In genomic region chr4:128863314-128864075, GRCh38 we compare ENCODE assay signal across 8 cellular contexts. TPM values are rescaled to one million over a fixed set of nuclear protein-coding genes. Genes with fewer than 3 reads are reported as not detected.
A peak's percentile ranks its signal among the peaks of the same experiment; 100 is the strongest.
DNase-seq lines count a peak whose midpoint lies in the region; ATAC-seq and TF ChIP-seq lines count a peak whose summit lies in the region.

No MANE protein-coding gene starts in this region.

- H3K9ac ChIP-seq in skeletal muscle satellite cell (ENCODE audit: low read depth, low read length): peak overlapping the region; percentile 40

- no peaks in the 10 kb centered on the region for H3K4me1 ChIP-seq in A673 (ENCODE audit: insufficient read depth, low read length, poor library complexity, severe bottlenecking)
- peaks cover 23% of the 10 kb centered on the region for H3K4me1 ChIP-seq in skeletal muscle satellite cell (ENCODE audit: control insufficient read depth, insufficient read depth, low read length)

- no peaks in the 10 kb centered on the region for H3K9me3 ChIP-seq in A673 (ENCODE audit: low read depth, low read length, poor library complexity, severe bottlenecking)
- no peaks in the 10 kb centered on the region for H3K9me3 ChIP-seq in skeletal muscle satellite cell (replicated peaks; ENCODE audit: low read length)

- H3K27me3 ChIP-seq in A673 (replicated peaks; ENCODE audit: insufficient read depth, low read depth, low read length, poor library complexity) (no peaks in the 10 kb centered on the region), skeletal muscle satellite cell (ENCODE audit: control insufficient read depth, insufficient read depth, low read length) (no peaks in the 10 kb centered on the region)

- peaks cover 50% of the 10 kb centered on the region for H3K36me3 ChIP-seq in A673 (ENCODE audit: insufficient read depth, low read length, poor library complexity, severe bottlenecking)
- peaks cover 57% of the 10 kb centered on the region for H3K36me3 ChIP-seq in skeletal muscle satellite cell (ENCODE audit: insufficient read depth, low read length)

- no TSS peak for BruUV-seq in A673 (replicated peaks; lab: Mats Ljungman, UMichigan)

- H3K4me3 ChIP-seq in A673 (ENCODE audit: low read depth, low read length, poor library complexity, severe bottlenecking) (no peak overlapping the region), skeletal muscle satellite cell (ENCODE audit: low read length) (no peak overlapping the region)

- intact Hi-C loops in A673 (cut with micrococcal nuclease; ENCODE audit: unreplicated experiment): loop anchor here (1.0 to 10.0 kb wide), 5 partner anchors 53 to 439 kb away; partner anchors contain the start of genes C4orf33 and SCLT1

- POLR2A ChIA-PET in A673 (lab: Charles Lee; ENCODE audit: low non-redundant PET): no interaction called here

- CTCF ChIA-PET in A673 (lab: Charles Lee): no interaction called here

- no peak overlapping the region for H3K4me2 ChIP-seq in skeletal muscle satellite cell (ENCODE audit: low read length)

- TF ChIP-seq CTCF in A673 (conservative IDR thresholded peaks at IDR 0.05; ENCODE audit: low read depth, low read length): peak; percentile 90

- peak; percentile 2 for ATAC-seq in GM18502 (IDR thresholded peaks at IDR 0.05; ENCODE audit: poor library complexity, unreplicated experiment)
- ATAC-seq in GM18519 (IDR thresholded peaks at IDR 0.05; ENCODE audit: low FRiP score, unreplicated experiment): no peak

- DNase-seq in A673 (ENCODE audit: low spot score): peak; percentile 75
- DNase-seq in NCI-H1048 (lab: John Stamatoyannopoulos, UW): peak; percentile 56
- DNase-seq in T-helper 22 cell (ENCODE audit: low read depth): peak; percentile 28
- peak; percentile 91 for DNase-seq in astrocyte of the hippocampus (ENCODE audit: low read depth, low spot score)
- peak; percentile 59 to 67 for DNase-seq in hippocampal formation (lab: John Stamatoyannopoulos, UW)

- no peak overlapping the region for H3K27ac ChIP-seq in A673 (ENCODE audit: low read depth, low read length, poor library complexity, severe bottlenecking)

RNA-seq across cellular contexts. Expression of gene JADE1, which starts 54.0 kb away (rescaled TPM):
- total RNA-seq in A673 (2021): 39.3 and 40.8 TPM in 2 replicates
- 17.0 and 20.5 TPM in 2 replicates for total RNA-seq in skeletal muscle satellite cell (2012; rRNA removed)

Comparison
In these comparisons a context has a peak if more than half of its experiments do, and no peak if none do; other contexts are left out.
1. DNase-seq: peak in every context shown above with its lines; median percentile 91 in astrocyte of the hippocampus; 75 in A673; 63 in hippocampal formation; 56 in NCI-H1048; 28 in T-helper 22 cell.